In the genomic region with DNA sequence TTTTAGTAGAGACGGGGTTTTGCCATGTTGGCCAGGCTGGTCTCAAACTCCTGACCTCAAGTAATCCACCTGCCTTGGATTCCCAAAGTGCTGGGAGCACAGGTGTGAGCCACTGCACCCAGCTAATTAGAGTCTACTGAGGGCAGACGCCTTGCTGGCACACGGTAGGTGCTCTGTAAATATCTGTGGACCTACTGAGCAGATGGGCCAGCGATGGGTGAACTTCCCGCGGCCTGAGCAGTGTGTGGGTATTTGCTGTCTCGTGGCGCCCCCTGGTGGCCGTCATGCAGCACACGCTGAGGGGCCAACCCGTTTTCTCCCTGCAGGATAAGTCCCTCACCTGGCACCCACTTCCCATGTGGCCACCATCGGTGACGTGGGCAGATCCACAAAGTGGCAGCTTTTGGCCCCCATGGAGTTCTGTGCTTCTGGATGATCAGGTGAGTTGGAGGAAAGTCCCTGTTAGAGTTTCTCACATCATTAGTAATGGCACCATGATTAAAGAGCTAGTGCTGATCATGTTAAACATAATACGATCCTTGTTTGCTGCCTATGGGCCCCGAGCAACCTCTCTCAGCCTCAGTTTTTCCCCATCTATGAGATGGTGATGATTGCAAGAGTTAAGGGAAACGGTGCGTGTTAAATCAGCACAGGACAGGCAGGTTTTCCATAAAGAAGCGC, we compare ENCODE assay signal across 1 cellular context.
A peak's percentile ranks its signal among the peaks of the same experiment; 100 is the strongest.
TF ChIP-seq lines count a peak whose summit lies in the region.

No MANE protein-coding gene starts in this region.

TF ChIP-seq in HepG2, 621 proteins besides CTCF, POLR2A, EP300 and RAD21 (continued from another document and continues in another):
- 0 out of 2 replicates have a peak, but pooled peaks have one; percentile 49 for TF ChIP-seq MIER3 (CRISPR knock-in tag; IDR thresholded peaks at IDR 0.05; ENCODE audit: borderline replicate concordance)
- no peak for TF ChIP-seq PHB2 (IDR thresholded peaks at IDR 0.05; ENCODE audit: partially characterized antibody)
- TF ChIP-seq, protein P1, sequence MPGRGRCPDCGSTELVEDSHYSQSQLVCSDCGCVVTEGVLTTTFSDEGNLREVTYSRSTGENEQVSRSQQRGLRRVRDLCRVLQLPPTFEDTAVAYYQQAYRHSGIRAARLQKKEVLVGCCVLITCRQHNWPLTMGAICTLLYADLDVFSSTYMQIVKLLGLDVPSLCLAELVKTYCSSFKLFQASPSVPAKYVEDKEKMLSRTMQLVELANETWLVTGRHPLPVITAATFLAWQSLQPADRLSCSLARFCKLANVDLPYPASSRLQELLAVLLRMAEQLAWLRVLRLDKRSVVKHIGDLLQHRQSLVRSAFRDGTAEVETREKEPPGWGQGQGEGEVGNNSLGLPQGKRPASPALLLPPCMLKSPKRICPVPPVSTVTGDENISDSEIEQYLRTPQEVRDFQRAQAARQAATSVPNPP (CRISPR knock-in tag; IDR thresholded peaks at IDR 0.05), result no peak
- TF ChIP-seq ZNF550 (CRISPR knock-in tag; IDR thresholded peaks at IDR 0.05; ENCODE audit: borderline replicate concordance), result no peak
- TF ChIP-seq CHD2 (IDR thresholded peaks at IDR 0.05; ENCODE audit: low read depth, low read length), result no peak
- TF ChIP-seq, protein P2, sequence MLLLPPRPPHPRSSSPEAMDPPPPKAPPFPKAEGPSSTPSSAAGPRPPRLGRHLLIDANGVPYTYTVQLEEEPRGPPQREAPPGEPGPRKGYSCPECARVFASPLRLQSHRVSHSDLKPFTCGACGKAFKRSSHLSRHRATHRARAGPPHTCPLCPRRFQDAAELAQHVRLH (CRISPR knock-in tag; IDR thresholded peaks at IDR 0.05; ENCODE audit: borderline replicate concordance, low read depth), result peak; percentile 51; the same call in 1 of the 2 replicates
- TF ChIP-seq ISX (CRISPR knock-in tag; conservative IDR thresholded peaks at IDR 0.05), result no peak
- no peak for TF ChIP-seq MEIS1 (CRISPR knock-in tag; IDR thresholded peaks at IDR 0.05; ENCODE audit: borderline replicate concordance)
- no peak for TF ChIP-seq MED1 (CRISPR knock-in tag; IDR thresholded peaks at IDR 0.05)
- TF ChIP-seq ZNF713 (CRISPR knock-in tag; IDR thresholded peaks at IDR 0.05), result 0 out of 2 replicates have a peak, but pooled peaks have one; percentile 60
- TF ChIP-seq RXRA (CRISPR knock-in tag; IDR thresholded peaks at IDR 0.05), result no peak
- no peak for TF ChIP-seq ZSCAN29 (CRISPR knock-in tag; conservative IDR thresholded peaks at IDR 0.05)
- peak; percentile 46; the same call in 1 of the 2 replicates for TF ChIP-seq NFKB2 (CRISPR knock-in tag; IDR thresholded peaks at IDR 0.05; ENCODE audit: borderline replicate concordance)
- no peak for TF ChIP-seq KDM3A (CRISPR knock-in tag; IDR thresholded peaks at IDR 0.05; ENCODE audit: low read depth)
- TF ChIP-seq, protein P3, sequence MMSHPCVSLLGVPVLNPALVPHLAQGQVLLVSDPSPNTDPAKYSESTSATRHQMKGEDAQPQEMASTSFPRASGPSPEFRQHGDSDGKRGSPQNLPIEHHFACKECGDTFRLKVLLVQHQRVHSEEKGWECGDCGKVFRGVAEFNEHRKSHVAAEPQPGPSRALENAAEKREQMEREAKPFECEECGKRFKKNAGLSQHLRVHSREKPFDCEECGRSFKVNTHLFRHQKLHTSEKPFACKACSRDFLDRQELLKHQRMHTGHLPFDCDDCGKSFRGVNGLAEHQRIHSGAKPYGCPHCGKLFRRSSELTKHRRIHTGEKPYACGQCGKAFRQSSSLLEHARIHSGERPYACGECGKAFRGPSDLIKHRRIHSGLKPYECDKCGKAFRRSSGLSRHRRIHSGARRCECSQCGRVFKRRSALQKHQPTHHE (CRISPR knock-in tag; IDR thresholded peaks at IDR 0.05; ENCODE audit: borderline replicate concordance), result no peak
- TF ChIP-seq PHF20 (CRISPR knock-in tag; IDR thresholded peaks at IDR 0.05), result no peak
- TF ChIP-seq ZMYM3 (CRISPR knock-in tag; IDR thresholded peaks at IDR 0.05), result no peak
- no peak for TF ChIP-seq RBM22 (optimal IDR thresholded peaks at IDR 0.05; ENCODE audit: low read length)
- TF ChIP-seq, protein P4, sequence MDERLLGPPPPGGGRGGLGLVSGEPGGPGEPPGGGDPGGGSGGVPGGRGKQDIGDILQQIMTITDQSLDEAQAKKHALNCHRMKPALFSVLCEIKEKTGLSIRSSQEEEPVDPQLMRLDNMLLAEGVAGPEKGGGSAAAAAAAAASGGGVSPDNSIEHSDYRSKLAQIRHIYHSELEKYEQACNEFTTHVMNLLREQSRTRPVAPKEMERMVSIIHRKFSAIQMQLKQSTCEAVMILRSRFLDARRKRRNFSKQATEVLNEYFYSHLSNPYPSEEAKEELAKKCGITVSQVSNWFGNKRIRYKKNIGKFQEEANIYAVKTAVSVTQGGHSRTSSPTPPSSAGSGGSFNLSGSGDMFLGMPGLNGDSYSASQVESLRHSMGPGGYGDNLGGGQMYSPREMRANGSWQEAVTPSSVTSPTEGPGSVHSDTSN (CRISPR knock-in tag; IDR thresholded peaks at IDR 0.05), result no peak
- TF ChIP-seq ZBTB38 (CRISPR knock-in tag; IDR thresholded peaks at IDR 0.05), result peak; percentile 44; the same call in 1 of the 2 replicates
- TF ChIP-seq NAIF1 (CRISPR knock-in tag; IDR thresholded peaks at IDR 0.05; ENCODE audit: borderline replicate concordance), result no peak
- TF ChIP-seq, protein P5, sequence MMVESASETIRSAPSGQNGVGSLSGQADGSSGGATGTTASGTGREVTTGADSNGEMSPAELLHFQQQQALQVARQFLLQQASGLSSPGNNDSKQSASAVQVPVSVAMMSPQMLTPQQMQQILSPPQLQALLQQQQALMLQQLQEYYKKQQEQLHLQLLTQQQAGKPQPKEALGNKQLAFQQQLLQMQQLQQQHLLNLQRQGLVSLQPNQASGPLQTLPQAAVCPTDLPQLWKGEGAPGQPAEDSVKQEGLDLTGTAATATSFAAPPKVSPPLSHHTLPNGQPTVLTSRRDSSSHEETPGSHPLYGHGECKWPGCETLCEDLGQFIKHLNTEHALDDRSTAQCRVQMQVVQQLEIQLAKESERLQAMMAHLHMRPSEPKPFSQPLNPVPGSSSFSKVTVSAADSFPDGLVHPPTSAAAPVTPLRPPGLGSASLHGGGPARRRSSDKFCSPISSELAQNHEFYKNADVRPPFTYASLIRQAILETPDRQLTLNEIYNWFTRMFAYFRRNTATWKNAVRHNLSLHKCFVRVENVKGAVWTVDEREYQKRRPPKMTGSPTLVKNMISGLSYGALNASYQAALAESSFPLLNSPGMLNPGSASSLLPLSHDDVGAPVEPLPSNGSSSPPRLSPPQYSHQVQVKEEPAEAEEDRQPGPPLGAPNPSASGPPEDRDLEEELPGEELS (CRISPR knock-in tag; IDR thresholded peaks at IDR 0.05), result no peak
- TF ChIP-seq RBM39 (IDR thresholded peaks at IDR 0.05; ENCODE audit: low read depth, low read length, poor library complexity, severe bottlenecking), result no peak
- no peak; the same call in 1 of the 2 replicates for TF ChIP-seq ZBTB7B (CRISPR knock-in tag; IDR thresholded peaks at IDR 0.05)
- 0 out of 2 replicates have a peak, but pooled peaks have one; percentile 22 for TF ChIP-seq ZNF607 (CRISPR knock-in tag; IDR thresholded peaks at IDR 0.05; ENCODE audit: borderline replicate concordance)
- peak; percentile 57; the same call in 1 of the 2 replicates for TF ChIP-seq SALL1 (CRISPR knock-in tag; IDR thresholded peaks at IDR 0.05)
- TF ChIP-seq FOSL1 (CRISPR knock-in tag; IDR thresholded peaks at IDR 0.05; ENCODE audit: borderline replicate concordance), result no peak
- TF ChIP-seq, protein P6, sequence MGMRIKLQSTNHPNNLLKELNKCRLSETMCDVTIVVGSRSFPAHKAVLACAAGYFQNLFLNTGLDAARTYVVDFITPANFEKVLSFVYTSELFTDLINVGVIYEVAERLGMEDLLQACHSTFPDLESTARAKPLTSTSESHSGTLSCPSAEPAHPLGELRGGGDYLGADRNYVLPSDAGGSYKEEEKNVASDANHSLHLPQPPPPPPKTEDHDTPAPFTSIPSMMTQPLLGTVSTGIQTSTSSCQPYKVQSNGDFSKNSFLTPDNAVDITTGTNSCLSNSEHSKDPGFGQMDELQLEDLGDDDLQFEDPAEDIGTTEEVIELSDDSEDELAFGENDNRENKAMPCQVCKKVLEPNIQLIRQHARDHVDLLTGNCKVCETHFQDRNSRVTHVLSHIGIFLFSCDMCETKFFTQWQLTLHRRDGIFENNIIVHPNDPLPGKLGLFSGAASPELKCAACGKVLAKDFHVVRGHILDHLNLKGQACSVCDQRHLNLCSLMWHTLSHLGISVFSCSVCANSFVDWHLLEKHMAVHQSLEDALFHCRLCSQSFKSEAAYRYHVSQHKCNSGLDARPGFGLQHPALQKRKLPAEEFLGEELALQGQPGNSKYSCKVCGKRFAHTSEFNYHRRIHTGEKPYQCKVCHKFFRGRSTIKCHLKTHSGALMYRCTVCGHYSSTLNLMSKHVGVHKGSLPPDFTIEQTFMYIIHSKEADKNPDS (CRISPR knock-in tag; IDR thresholded peaks at IDR 0.05), result no peak
- TF ChIP-seq, protein P7, sequence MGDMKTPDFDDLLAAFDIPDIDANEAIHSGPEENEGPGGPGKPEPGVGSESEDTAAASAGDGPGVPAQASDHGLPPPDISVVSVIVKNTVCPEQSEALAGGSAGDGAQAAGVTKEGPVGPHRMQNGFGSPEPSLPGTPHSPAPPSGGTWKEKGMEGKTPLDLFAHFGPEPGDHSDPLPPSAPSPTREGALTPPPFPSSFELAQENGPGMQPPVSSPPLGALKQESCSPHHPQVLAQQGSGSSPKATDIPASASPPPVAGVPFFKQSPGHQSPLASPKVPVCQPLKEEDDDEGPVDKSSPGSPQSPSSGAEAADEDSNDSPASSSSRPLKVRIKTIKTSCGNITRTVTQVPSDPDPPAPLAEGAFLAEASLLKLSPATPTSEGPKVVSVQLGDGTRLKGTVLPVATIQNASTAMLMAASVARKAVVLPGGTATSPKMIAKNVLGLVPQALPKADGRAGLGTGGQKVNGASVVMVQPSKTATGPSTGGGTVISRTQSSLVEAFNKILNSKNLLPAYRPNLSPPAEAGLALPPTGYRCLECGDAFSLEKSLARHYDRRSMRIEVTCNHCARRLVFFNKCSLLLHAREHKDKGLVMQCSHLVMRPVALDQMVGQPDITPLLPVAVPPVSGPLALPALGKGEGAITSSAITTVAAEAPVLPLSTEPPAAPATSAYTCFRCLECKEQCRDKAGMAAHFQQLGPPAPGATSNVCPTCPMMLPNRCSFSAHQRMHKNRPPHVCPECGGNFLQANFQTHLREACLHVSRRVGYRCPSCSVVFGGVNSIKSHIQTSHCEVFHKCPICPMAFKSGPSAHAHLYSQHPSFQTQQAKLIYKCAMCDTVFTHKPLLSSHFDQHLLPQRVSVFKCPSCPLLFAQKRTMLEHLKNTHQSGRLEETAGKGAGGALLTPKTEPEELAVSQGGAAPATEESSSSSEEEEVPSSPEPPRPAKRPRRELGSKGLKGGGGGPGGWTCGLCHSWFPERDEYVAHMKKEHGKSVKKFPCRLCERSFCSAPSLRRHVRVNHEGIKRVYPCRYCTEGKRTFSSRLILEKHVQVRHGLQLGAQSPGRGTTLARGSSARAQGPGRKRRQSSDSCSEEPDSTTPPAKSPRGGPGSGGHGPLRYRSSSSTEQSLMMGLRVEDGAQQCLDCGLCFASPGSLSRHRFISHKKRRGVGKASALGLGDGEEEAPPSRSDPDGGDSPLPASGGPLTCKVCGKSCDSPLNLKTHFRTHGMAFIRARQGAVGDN (CRISPR knock-in tag; IDR thresholded peaks at IDR 0.05), result peak; percentile 65
- TF ChIP-seq TBX3 (IDR thresholded peaks at IDR 0.05; ENCODE audit: borderline replicate concordance), result no peak
- no peak for TF ChIP-seq ZNF12 (CRISPR knock-in tag; IDR thresholded peaks at IDR 0.05)
- TF ChIP-seq CBX1 (IDR thresholded peaks at IDR 0.05; ENCODE audit: low read depth), result peak; percentile 40
- TF ChIP-seq, protein P8, sequence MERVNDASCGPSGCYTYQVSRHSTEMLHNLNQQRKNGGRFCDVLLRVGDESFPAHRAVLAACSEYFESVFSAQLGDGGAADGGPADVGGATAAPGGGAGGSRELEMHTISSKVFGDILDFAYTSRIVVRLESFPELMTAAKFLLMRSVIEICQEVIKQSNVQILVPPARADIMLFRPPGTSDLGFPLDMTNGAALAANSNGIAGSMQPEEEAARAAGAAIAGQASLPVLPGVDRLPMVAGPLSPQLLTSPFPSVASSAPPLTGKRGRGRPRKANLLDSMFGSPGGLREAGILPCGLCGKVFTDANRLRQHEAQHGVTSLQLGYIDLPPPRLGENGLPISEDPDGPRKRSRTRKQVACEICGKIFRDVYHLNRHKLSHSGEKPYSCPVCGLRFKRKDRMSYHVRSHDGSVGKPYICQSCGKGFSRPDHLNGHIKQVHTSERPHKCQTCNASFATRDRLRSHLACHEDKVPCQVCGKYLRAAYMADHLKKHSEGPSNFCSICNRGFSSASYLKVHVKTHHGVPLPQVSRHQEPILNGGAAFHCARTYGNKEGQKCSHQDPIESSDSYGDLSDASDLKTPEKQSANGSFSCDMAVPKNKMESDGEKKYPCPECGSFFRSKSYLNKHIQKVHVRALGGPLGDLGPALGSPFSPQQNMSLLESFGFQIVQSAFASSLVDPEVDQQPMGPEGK (CRISPR knock-in tag; IDR thresholded peaks at IDR 0.05), result no peak
- TF ChIP-seq ETV5 (CRISPR knock-in tag; IDR thresholded peaks at IDR 0.05; ENCODE audit: borderline replicate concordance), result no peak
- no peak for TF ChIP-seq ZNF83 (CRISPR knock-in tag; IDR thresholded peaks at IDR 0.05; ENCODE audit: borderline replicate concordance)
- TF ChIP-seq CBX5 (CRISPR knock-in tag; IDR thresholded peaks at IDR 0.05; ENCODE audit: borderline replicate concordance), result peak; percentile 44; the same call in 1 of the 2 replicates
- TF ChIP-seq POLR2AphosphoS5 (IDR thresholded peaks at IDR 0.05; ENCODE audit: low read depth, low read length), result no peak
- TF ChIP-seq, protein P9, sequence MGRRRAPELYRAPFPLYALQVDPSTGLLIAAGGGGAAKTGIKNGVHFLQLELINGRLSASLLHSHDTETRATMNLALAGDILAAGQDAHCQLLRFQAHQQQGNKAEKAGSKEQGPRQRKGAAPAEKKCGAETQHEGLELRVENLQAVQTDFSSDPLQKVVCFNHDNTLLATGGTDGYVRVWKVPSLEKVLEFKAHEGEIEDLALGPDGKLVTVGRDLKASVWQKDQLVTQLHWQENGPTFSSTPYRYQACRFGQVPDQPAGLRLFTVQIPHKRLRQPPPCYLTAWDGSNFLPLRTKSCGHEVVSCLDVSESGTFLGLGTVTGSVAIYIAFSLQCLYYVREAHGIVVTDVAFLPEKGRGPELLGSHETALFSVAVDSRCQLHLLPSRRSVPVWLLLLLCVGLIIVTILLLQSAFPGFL (CRISPR knock-in tag; IDR thresholded peaks at IDR 0.05), result no peak
- TF ChIP-seq, protein P10, sequence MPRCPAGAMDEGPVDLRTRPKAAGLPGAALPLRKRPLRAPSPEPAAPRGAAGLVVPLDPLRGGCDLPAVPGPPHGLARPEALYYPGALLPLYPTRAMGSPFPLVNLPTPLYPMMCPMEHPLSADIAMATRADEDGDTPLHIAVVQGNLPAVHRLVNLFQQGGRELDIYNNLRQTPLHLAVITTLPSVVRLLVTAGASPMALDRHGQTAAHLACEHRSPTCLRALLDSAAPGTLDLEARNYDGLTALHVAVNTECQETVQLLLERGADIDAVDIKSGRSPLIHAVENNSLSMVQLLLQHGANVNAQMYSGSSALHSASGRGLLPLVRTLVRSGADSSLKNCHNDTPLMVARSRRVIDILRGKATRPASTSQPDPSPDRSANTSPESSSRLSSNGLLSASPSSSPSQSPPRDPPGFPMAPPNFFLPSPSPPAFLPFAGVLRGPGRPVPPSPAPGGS (CRISPR knock-in tag; IDR thresholded peaks at IDR 0.05), result no peak
- TF ChIP-seq, protein P11, sequence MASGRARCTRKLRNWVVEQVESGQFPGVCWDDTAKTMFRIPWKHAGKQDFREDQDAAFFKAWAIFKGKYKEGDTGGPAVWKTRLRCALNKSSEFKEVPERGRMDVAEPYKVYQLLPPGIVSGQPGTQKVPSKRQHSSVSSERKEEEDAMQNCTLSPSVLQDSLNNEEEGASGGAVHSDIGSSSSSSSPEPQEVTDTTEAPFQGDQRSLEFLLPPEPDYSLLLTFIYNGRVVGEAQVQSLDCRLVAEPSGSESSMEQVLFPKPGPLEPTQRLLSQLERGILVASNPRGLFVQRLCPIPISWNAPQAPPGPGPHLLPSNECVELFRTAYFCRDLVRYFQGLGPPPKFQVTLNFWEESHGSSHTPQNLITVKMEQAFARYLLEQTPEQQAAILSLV (CRISPR knock-in tag; IDR thresholded peaks at IDR 0.05; ENCODE audit: borderline replicate concordance), result peak; percentile 66; the same call in 1 of the 2 replicates
- no peak for TF ChIP-seq PHF21A (CRISPR knock-in tag; IDR thresholded peaks at IDR 0.05)
